Comparison of ENCODE assay signal across 6 cellular contexts in the genomic region with DNA sequence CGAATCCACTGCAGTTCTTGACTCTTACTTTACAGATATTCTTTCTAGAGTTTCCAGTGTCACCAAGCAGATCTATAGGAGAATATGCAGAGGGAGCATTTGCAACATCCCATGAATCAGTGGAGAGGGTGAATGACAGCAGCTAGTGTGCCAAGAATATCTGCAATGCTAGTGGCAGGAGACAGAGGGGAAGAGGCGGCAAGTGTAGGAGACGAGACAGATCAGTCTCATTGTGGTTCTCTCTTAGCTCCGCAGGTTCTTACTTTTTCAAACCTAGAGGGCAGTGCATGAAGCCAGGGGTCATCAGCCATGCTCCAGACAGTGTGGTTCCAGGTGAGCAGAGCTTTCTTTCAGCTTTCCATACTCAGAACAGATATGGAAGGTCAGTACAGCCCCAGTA. TPM values are rescaled to one million over a fixed set of nuclear protein-coding genes. Genes with fewer than 3 reads are reported as not detected.
A peak's percentile ranks its signal among the peaks of the same experiment; 100 is the strongest.
DNase-seq lines count a peak whose midpoint lies in the region; ATAC-seq and TF ChIP-seq lines count a peak whose summit lies in the region.

No MANE protein-coding gene starts in this region.

- H3K4me1 Mint-ChIP-seq in mesothelial cell of epicardium: peaks cover 8% of the 10 kb centered on the region

- H3K4me3 ChIP-seq in GM12865 (ENCODE audit: low read depth, low read length): peak overlapping the region; percentile 81

- peaks cover 0 to 6% of the 10 kb centered on the region in 2 donors for H3K36me3 Mint-ChIP-seq in activated naive CD4-positive, alpha-beta T cell treated with anti-CD3 and anti-CD28 coated beads, Interleukin-2, amount 50 U/mL, for 72 hours
- peaks cover 9% of the 10 kb centered on the region for H3K36me3 Mint-ChIP-seq in mesothelial cell of epicardium

- H3K9me3 Mint-ChIP-seq in activated naive CD4-positive, alpha-beta T cell treated with anti-CD3 and anti-CD28 coated beads, Interleukin-2, amount 50 U/mL, for 72 hours: no peaks in the 10 kb centered on the region
- no peaks in the 10 kb centered on the region for H3K9me3 Mint-ChIP-seq in mesothelial cell of epicardium

- peak overlapping the region; percentile 85 for H3K4me3 Mint-ChIP-seq in mesothelial cell of epicardium

- TF ChIP-seq CTCF in GM12865 (IDR thresholded peaks at IDR 0.05; ENCODE audit: insufficient read depth, low read depth, low read length, missing control alignments) (no peak), mesothelial cell of epicardium (IDR thresholded peaks at IDR 0.05; ENCODE audit: unreplicated experiment) (no peak)

- DNase-seq in GM12865 (ENCODE audit: low read depth) (no peak), mesothelial cell of epicardium (ENCODE audit: low spot score in 2 of 2, unreplicated experiment in 2 of 2) (no peak), islet precursor cell (no peak)
- DNase-seq in activated naive CD4-positive, alpha-beta T cell treated with anti-CD3 and anti-CD28 coated beads, Interleukin-2, amount 50 U/mL, for 72 hours (ENCODE audit: low spot score in 2 of 2): no peak
- no peak for DNase-seq in stimulated activated CD4-positive, alpha-beta T cell treated with anti-CD3 and anti-CD28 coated beads, Interleukin-2, amount 100 ng/mL, for 48 hours
- no peak for DNase-seq in stimulated activated naive CD4-positive, alpha-beta T cell treated with Interleukin-2 at 50 U/mL for 16 hours (lab: John Stamatoyannopoulos, UW)

- H3K27ac Mint-ChIP-seq in activated naive CD4-positive, alpha-beta T cell treated with anti-CD3 and anti-CD28 coated beads, Interleukin-2, amount 50 U/mL, for 72 hours: peak overlapping the region; percentile 87 to 97
- peak overlapping the region; percentile 76 for H3K27ac Mint-ChIP-seq in mesothelial cell of epicardium

- ATAC-seq in activated naive CD4-positive, alpha-beta T cell treated with anti-CD3 and anti-CD28 coated beads, Interleukin-2, amount 50 U/mL, for 72 hours: no peak

- no peaks in the 10 kb centered on the region for H3K27me3 Mint-ChIP-seq in mesothelial cell of epicardium (ENCODE audit: low read depth)

RNA-seq across cellular contexts. Expression of gene ZNF619, which starts 0.7 kb away (rescaled TPM):
- 1 to 10 TPM in 1 of 2 donors, under 1 TPM in 1; 0.91 to 5.7 TPM for total RNA-seq in activated naive CD4-positive, alpha-beta T cell treated with anti-CD3 and anti-CD28 coated beads, Interleukin-2, amount 50 U/mL, for 72 hours
- 7.3 to 9.7 TPM (median 7.4 TPM) in 3 replicates for total RNA-seq in mesothelial cell of epicardium

RNA-seq across cellular contexts. Expression of gene RPL14, which starts 20.5 kb away (rescaled TPM):
- 1,000 to 10,000 TPM; 2,715 to 3,354 TPM for total RNA-seq in activated naive CD4-positive, alpha-beta T cell treated with anti-CD3 and anti-CD28 coated beads, Interleukin-2, amount 50 U/mL, for 72 hours
- 1,756 to 1,956 TPM (median 1,904 TPM) in 3 replicates for total RNA-seq in mesothelial cell of epicardium

RNA-seq across cellular contexts. Expression of gene ZNF620, which starts 28.2 kb away (rescaled TPM):
- total RNA-seq in activated naive CD4-positive, alpha-beta T cell treated with anti-CD3 and anti-CD28 coated beads, Interleukin-2, amount 50 U/mL, for 72 hours: 1 to 10 TPM; 4.3 to 4.9 TPM
- 15.1 to 16.7 TPM (median 15.8 TPM) in 3 replicates for total RNA-seq in mesothelial cell of epicardium

RNA-seq across cellular contexts. Expression of gene ZNF621, which starts 47.1 kb away (rescaled TPM):
- 10 to 100 TPM; 21.8 to 25.2 TPM for total RNA-seq in activated naive CD4-positive, alpha-beta T cell treated with anti-CD3 and anti-CD28 coated beads, Interleukin-2, amount 50 U/mL, for 72 hours
- total RNA-seq in mesothelial cell of epicardium: 30.4 to 32.0 TPM (median 30.5 TPM) in 3 replicates
